In the genomic region with DNA sequence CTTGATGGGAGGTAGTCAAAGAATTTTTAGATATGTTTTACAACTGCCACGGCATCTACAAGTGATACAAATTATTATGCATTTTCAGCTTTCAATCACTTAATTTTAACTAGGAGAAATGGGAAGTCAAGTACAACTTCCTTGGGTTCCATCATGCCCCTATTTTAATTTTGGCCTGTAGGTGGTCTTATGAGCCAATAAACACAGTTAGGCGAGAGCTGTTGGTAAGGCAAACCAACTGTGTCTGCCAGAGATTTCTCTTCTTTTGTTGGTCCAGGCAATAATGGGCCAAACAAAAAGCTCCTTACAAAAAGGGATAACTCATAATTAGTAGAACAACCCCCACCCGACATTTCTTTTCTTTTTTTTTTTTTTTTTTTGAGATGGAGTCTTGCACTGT, we compare ENCODE assay signal across 1 cellular context.
TF ChIP-seq lines count a peak whose summit lies in the region.

No MANE protein-coding gene starts in this region.

TF ChIP-seq in GM23338, 12 proteins besides CTCF, POLR2A, EP300 and RAD21 (continued from another document):
- TF ChIP-seq, protein P1, sequence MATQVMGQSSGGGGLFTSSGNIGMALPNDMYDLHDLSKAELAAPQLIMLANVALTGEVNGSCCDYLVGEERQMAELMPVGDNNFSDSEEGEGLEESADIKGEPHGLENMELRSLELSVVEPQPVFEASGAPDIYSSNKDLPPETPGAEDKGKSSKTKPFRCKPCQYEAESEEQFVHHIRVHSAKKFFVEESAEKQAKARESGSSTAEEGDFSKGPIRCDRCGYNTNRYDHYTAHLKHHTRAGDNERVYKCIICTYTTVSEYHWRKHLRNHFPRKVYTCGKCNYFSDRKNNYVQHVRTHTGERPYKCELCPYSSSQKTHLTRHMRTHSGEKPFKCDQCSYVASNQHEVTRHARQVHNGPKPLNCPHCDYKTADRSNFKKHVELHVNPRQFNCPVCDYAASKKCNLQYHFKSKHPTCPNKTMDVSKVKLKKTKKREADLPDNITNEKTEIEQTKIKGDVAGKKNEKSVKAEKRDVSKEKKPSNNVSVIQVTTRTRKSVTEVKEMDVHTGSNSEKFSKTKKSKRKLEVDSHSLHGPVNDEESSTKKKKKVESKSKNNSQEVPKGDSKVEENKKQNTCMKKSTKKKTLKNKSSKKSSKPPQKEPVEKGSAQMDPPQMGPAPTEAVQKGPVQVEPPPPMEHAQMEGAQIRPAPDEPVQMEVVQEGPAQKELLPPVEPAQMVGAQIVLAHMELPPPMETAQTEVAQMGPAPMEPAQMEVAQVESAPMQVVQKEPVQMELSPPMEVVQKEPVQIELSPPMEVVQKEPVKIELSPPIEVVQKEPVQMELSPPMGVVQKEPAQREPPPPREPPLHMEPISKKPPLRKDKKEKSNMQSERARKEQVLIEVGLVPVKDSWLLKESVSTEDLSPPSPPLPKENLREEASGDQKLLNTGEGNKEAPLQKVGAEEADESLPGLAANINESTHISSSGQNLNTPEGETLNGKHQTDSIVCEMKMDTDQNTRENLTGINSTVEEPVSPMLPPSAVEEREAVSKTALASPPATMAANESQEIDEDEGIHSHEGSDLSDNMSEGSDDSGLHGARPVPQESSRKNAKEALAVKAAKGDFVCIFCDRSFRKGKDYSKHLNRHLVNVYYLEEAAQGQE (IDR thresholded peaks at IDR 0.05; ENCODE audit: unreplicated experiment): no peak
- no peak for TF ChIP-seq JUNB (IDR thresholded peaks at IDR 0.05; ENCODE audit: unreplicated experiment)
- TF ChIP-seq EZH2phosphoT487 (IDR thresholded peaks at IDR 0.05; ENCODE audit: unreplicated experiment): no peak
- no peak for TF ChIP-seq NANOG (IDR thresholded peaks at IDR 0.05; ENCODE audit: borderline replicate concordance)
- TF ChIP-seq ZNF331 (CRISPR knock-in tag; IDR thresholded peaks at IDR 0.05; ENCODE audit: low read depth): no peak
- TF ChIP-seq STAT1 (IDR thresholded peaks at IDR 0.05; ENCODE audit: unreplicated experiment): no peak
- TF ChIP-seq ZNF114 (CRISPR knock-in tag; IDR thresholded peaks at IDR 0.05): no peak
- no peak for TF ChIP-seq POLR2AphosphoS5 (IDR thresholded peaks at IDR 0.05; ENCODE audit: low read depth)
